11 cellular contexts compared by ENCODE assay signal in genomic region chr9:91178281-91179236, GRCh38.
DNase-seq lines count a peak whose midpoint lies in the region; ATAC-seq, FAIRE-seq and TF ChIP-seq lines count a peak whose summit lies in the region.
"Had no signal": no experiment of that assay in that cellular context is flagged by ENCODE, and none has a peak within 500 bp of the region (broad histone marks: within the 10 kb centered on the region; RNA-seq: fewer than 3 reads in every experiment).

No MANE protein-coding gene starts in this region.

- DNase-seq in T-helper 1 cell, result no peak
- DNase-seq in PC-3, result no peak
- peak in 1 of 2 experiments; percentile 34 for DNase-seq in H1 (ENCODE audit: low read depth in 1 of 2, low spot score in 2 of 2)
- no peak for DNase-seq in stimulated activated naive B cell treated with anti-CD40 and anti-IgM and Interleukin-4, amounts not matched to agents 10 μg/mL and 1 μg/mL and 100 μg/mL, for 72 hours
- DNase-seq in omental fat pad (ENCODE audit: low spot score), result no peak
- DNase-seq in UCSD-AML1 (lab: John Stamatoyannopoulos, UW; ENCODE audit: unreplicated experiment), result no peak
- DNase-seq in HT-29 (ENCODE audit: low spot score), result no peak
- DNase-seq: NCI-H524 had no signal

- no peak overlapping the region for H3K4ac ChIP-seq in H1 (replicated peaks; ENCODE audit: insufficient read length, low read depth, low read length)

- no peak overlapping the region for H2BK15ac ChIP-seq in H1 (ENCODE audit: low read length)

- no peak; the same call in 1 of the 2 replicates for ATAC-seq in PC-3
- ATAC-seq in stimulated activated naive B cell treated with anti-CD40 and anti-IgM and Interleukin-4, amounts not matched to agents 10 μg/mL and 1 μg/mL and 100 μg/mL, for 72 hours (replicated peaks), result no peak
- no peak for ATAC-seq in omental fat pad (ENCODE audit: low FRiP score)

- peak overlapping the region; percentile 90 for H3K27ac Mint-ChIP-seq in T-helper 1 cell treated with Interleukin-12 subunit alpha and Interleukin-12 subunit beta and Interleukin-4 antibody, amounts not matched to agents 30 μg/mL and 1 μg/mL, for 36 hours
- peak overlapping the region; percentile 94 for H3K27ac Mint-ChIP-seq in stimulated activated naive B cell treated with anti-CD40 and anti-IgM and Interleukin-4, amounts not matched to agents 10 μg/mL and 1 μg/mL and 100 μg/mL, for 72 hours

- H3K18ac ChIP-seq in H1 (ENCODE audit: extremely low read depth, low read length), result no peak overlapping the region

- H3K27me3 Mint-ChIP-seq in T-helper 1 cell treated with Interleukin-12 subunit alpha and Interleukin-12 subunit beta and Interleukin-4 antibody, amounts not matched to agents 30 μg/mL and 1 μg/mL, for 36 hours (ENCODE audit: low read depth), result no peaks in the 10 kb centered on the region
- H3K27me3 Mint-ChIP-seq in stimulated activated naive B cell treated with anti-CD40 and anti-IgM and Interleukin-4, amounts not matched to agents 10 μg/mL and 1 μg/mL and 100 μg/mL, for 72 hours, result no peaks in the 10 kb centered on the region

- H3K27ac ChIP-seq in PC-3 (ENCODE audit: low read length), result peak overlapping the region; percentile 94
- no peak overlapping the region for H3K27ac ChIP-seq in H1 (ENCODE audit: low read depth, low read length)
- H3K27ac ChIP-seq: ovary, tibial nerve had no signal

- H3K4me2 ChIP-seq in PC-3 (ENCODE audit: low read length) (peak overlapping the region; percentile 48), H1 (ENCODE audit: insufficient read depth in 1 of 2, low read depth in 2 of 2, low read length in 2 of 2) (no peak overlapping the region)

- no peaks in the 10 kb centered on the region for H3K9me2 ChIP-seq in PC-3 (replicated peaks; ENCODE audit: low read length)

- no peak for TF ChIP-seq POLR2A in H1 (IDR thresholded peaks at IDR 0.05; ENCODE audit: control extremely low read depth in 1 of 2, low read depth in 2 of 2, low read length in 2 of 2)

- POLR2A ChIA-PET in PC-3 (lab: Charles Lee; ENCODE audit: unreplicated experiment) (no interaction called here), H1 (lab: Charles Lee; ENCODE audit: partially characterized antibody) (no interaction called here)

- no peak overlapping the region for H3K56ac ChIP-seq in H1 (replicated peaks; ENCODE audit: insufficient read length, low read depth, low read length)

- H4K5ac ChIP-seq in H1 (ENCODE audit: insufficient read length, low read depth, low read length), result no peak overlapping the region

- H2BK120ac ChIP-seq in H1 (replicated peaks; ENCODE audit: low read depth, low read length), result no peak overlapping the region

- peak overlapping the region; percentile 71; the same call in 1 of the 2 replicates for H4K8ac ChIP-seq in H1 (ENCODE audit: extremely low read depth, insufficient read depth, low read length)

- H3K36me3 ChIP-seq in PC-3 (ENCODE audit: low read depth, low read length) (no peaks in the 10 kb centered on the region), H1 (ENCODE audit: control insufficient read depth in 2 of 4, insufficient read depth in 4 of 4, low read length in 3 of 4) (no peaks in the 10 kb centered on the region)
- H3K36me3 ChIP-seq: ovary, tibial nerve had no signal

- TF ChIP-seq EP300 in H1 (IDR thresholded peaks at IDR 0.05; ENCODE audit: borderline replicate concordance in 1 of 2, low read depth in 2 of 2, low read length in 2 of 2), result no peak

- peak overlapping the region; percentile 47; the same call in 1 of the 2 replicates for H2AFZ ChIP-seq in PC-3 (ENCODE audit: low read length)
- H2AFZ ChIP-seq in H1 (ENCODE audit: low read length), result no peak overlapping the region

- no peaks in the 10 kb centered on the region for H3K23me2 ChIP-seq in H1 (ENCODE audit: low read depth, low read length)

- no peak overlapping the region for H2BK5ac ChIP-seq in H1 (ENCODE audit: low read depth, low read length)

- BruUV-seq in PC-3 (replicated peaks; lab: Mats Ljungman, UMichigan), result no TSS peak

- TF ChIP-seq CTCF in PC-3 (conservative IDR thresholded peaks at IDR 0.05; ENCODE audit: low read depth, low read length) (no peak), H1 (IDR thresholded peaks at IDR 0.05; ENCODE audit: control extremely low read depth in 1 of 3, insufficient read depth in 1 of 3, low read depth in 1 of 3, low read length in 3 of 3) (no peak), omental fat pad (IDR thresholded peaks at IDR 0.05) (no peak)

- H4K20me1 ChIP-seq in PC-3 (ENCODE audit: low read length), result no peaks in the 10 kb centered on the region
- H4K20me1 ChIP-seq in H1 (replicated peaks in 1 of 2; ENCODE audit: control insufficient read depth in 1 of 2, insufficient read depth in 2 of 2, low read length in 2 of 2), result no peaks in the 10 kb centered on the region

- CTCF ChIA-PET in PC-3 (lab: Charles Lee), result no interaction called here
- CTCF ChIA-PET in H1 (lab: Charles Lee; ENCODE audit: partially characterized antibody), result interaction anchor here (0.6 to 1.7 kb wide), 6 partner anchors 9 to 331 kb away, joined by 3 to 4 read pairs (median 3); no protein-coding TSS in a partner anchor

- H3K4me1 ChIP-seq in PC-3 (ENCODE audit: insufficient read depth, low read length) (peaks cover 33% of the 10 kb centered on the region), H1 (replicated peaks in 1 of 4; ENCODE audit: control insufficient read depth in 3 of 4, insufficient read depth in 4 of 4, low read length in 3 of 4) (no peaks in the 10 kb centered on the region)

- H3K23ac ChIP-seq in H1 (ENCODE audit: insufficient read length), result no peak overlapping the region

- no peaks in the 10 kb centered on the region for H3K79me2 ChIP-seq in PC-3 (ENCODE audit: low read length)
- no peaks in the 10 kb centered on the region for H3K79me2 ChIP-seq in H1 (ENCODE audit: control insufficient read depth in 1 of 2, insufficient read depth in 2 of 2, low read length in 2 of 2)

- H4K91ac ChIP-seq in H1 (replicated peaks; ENCODE audit: insufficient read length, low read length), result no peak overlapping the region

- H2AK5ac ChIP-seq in H1 (ENCODE audit: low read depth, low read length), result no peak overlapping the region

- no peak overlapping the region for H3K14ac ChIP-seq in H1 (ENCODE audit: insufficient read length)

- H3K9me3 ChIP-seq in PC-3 (ENCODE audit: low read length) (no peaks in the 10 kb centered on the region), H1 (ENCODE audit: insufficient read depth in 2 of 2, low read depth in 1 of 2, low read length in 1 of 2) (0 out of 4 replicates have a peak, but pooled peaks cover 0 to 2% of the 10 kb centered on the region in 2 experiments)
- H3K9me3 ChIP-seq: ovary had no signal

- H3K79me1 ChIP-seq in H1 (ENCODE audit: low read depth, low read length), result no peaks in the 10 kb centered on the region; the same call in 1 of the 2 replicates

- H3K27me3 ChIP-seq in PC-3 (ENCODE audit: low read length) (no peaks in the 10 kb centered on the region), H1 (replicated peaks in 1 of 4; ENCODE audit: control insufficient read depth in 3 of 4, extremely low read depth in 1 of 4, insufficient read depth in 3 of 4, low read length in 3 of 4) (no peaks in the 10 kb centered on the region; a peak in 1 of 7 replicates)
- H3K27me3 ChIP-seq: ovary, tibial nerve had no signal

- H3K4me1 Mint-ChIP-seq in T-helper 1 cell treated with Interleukin-12 subunit alpha and Interleukin-12 subunit beta and Interleukin-4 antibody, amounts not matched to agents 30 μg/mL and 1 μg/mL, for 36 hours (ENCODE audit: low read depth), result peaks cover 47% of the 10 kb centered on the region
- H3K4me1 Mint-ChIP-seq in stimulated activated naive B cell treated with anti-CD40 and anti-IgM and Interleukin-4, amounts not matched to agents 10 μg/mL and 1 μg/mL and 100 μg/mL, for 72 hours, result peaks cover 33 to 68% of the 10 kb centered on the region in 2 donors

- H2BK12ac ChIP-seq in H1 (ENCODE audit: low read depth, low read length), result no peak overlapping the region

- H3K36me3 Mint-ChIP-seq in T-helper 1 cell treated with Interleukin-12 subunit alpha and Interleukin-12 subunit beta and Interleukin-4 antibody, amounts not matched to agents 30 μg/mL and 1 μg/mL, for 36 hours (ENCODE audit: low read depth), result peaks cover 20% of the 10 kb centered on the region
- H3K36me3 Mint-ChIP-seq in stimulated activated naive B cell treated with anti-CD40 and anti-IgM and Interleukin-4, amounts not matched to agents 10 μg/mL and 1 μg/mL and 100 μg/mL, for 72 hours, result no peaks in the 10 kb centered on the region

- H3K4me3 ChIP-seq in PC-3 (ENCODE audit: low read length) (no peak overlapping the region), H1 (ENCODE audit: extremely low read depth in 1 of 4, insufficient read depth in 2 of 4, low read depth in 3 of 4, low read length in 4 of 4) (no peak overlapping the region)
- H3K4me3 ChIP-seq: ovary, tibial nerve had no signal

- intact Hi-C loops in PC-3 (cut with micrococcal nuclease), result no loop called here

- TF ChIP-seq RAD21 in H1 (IDR thresholded peaks at IDR 0.05 in 1 of 2, conservative IDR thresholded peaks at IDR 0.05 in 1 of 2; ENCODE audit: low read depth in 2 of 2, low read length in 2 of 2), result no peak; a peak in 1 of 4 replicates

- no peak overlapping the region for H2BK20ac ChIP-seq in H1 (ENCODE audit: low read length)

- 94% methylated on average over 14 of the region's 15 CpGs; no CpG with 5 or more reads in 1 of the 2 experiments for WGBS in H1 (ENCODE audit: extremely low coverage in 1 of 2, insufficient coverage in 1 of 2, insufficient read length in 1 of 2, insufficient replicate concordance in 2 of 2, low coverage in 1 of 2, low lambda C conversion rate in 2 of 2, missing lambda C conversion rate in 1 of 2), 2 experiments

- peaks cover 3% of the 10 kb centered on the region for H3K9me3 Mint-ChIP-seq in T-helper 1 cell treated with Interleukin-12 subunit alpha and Interleukin-12 subunit beta and Interleukin-4 antibody, amounts not matched to agents 30 μg/mL and 1 μg/mL, for 36 hours
- peaks cover 2 to 4% of the 10 kb centered on the region in 2 donors for H3K9me3 Mint-ChIP-seq in stimulated activated naive B cell treated with anti-CD40 and anti-IgM and Interleukin-4, amounts not matched to agents 10 μg/mL and 1 μg/mL and 100 μg/mL, for 72 hours

- no peaks in the 10 kb centered on the region for H3F3A ChIP-seq in PC-3 (ENCODE audit: low read length, unreplicated experiment)

- FAIRE-seq in H1 (lab: Jason Lieb, UNC), result no peak

- H3K9ac ChIP-seq in PC-3 (ENCODE audit: low read length) (peak overlapping the region; percentile 73), H1 (replicated peaks in 1 of 4; ENCODE audit: extremely low read depth in 1 of 4, low read depth in 3 of 4, low read length in 3 of 4) (no peak overlapping the region)

- H3K4me3 Mint-ChIP-seq in T-helper 1 cell treated with Interleukin-12 subunit alpha and Interleukin-12 subunit beta and Interleukin-4 antibody, amounts not matched to agents 30 μg/mL and 1 μg/mL, for 36 hours, result peak overlapping the region; percentile 27
- no peak overlapping the region for H3K4me3 Mint-ChIP-seq in stimulated activated naive B cell treated with anti-CD40 and anti-IgM and Interleukin-4, amounts not matched to agents 10 μg/mL and 1 μg/mL and 100 μg/mL, for 72 hours

TF ChIP-seq in H1, 55 proteins besides CTCF, POLR2A, EP300 and RAD21 (continues in another document):
- TF ChIP-seq, protein P1, sequence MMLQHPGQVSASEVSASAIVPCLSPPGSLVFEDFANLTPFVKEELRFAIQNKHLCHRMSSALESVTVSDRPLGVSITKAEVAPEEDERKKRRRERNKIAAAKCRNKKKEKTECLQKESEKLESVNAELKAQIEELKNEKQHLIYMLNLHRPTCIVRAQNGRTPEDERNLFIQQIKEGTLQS (IDR thresholded peaks at IDR 0.05; ENCODE audit: insufficient read depth, low read depth, low read length), result no peak
- TF ChIP-seq CHD1 (IDR thresholded peaks at IDR 0.05; ENCODE audit: low read depth, low read length), result no peak
